Comparison of ENCODE assay signal across 2 cellular contexts in the genomic region with DNA sequence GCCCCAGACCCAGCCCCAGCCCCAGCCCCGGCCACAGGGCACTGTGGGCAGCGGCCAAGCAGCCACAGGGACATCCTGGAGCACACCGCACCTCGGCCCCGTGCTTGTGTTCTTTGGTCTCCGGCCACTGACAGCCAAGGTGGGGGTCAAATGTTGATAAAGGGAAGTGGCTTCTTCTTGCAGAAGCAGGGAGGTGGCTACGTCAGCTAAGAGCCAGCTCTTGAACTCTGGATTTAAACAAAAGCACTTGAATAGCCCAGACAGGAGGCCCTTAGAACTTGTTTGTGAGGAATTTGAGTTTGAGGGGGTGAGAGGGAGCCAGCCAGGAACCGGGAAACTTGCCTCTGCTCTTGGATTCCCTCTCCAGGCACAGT.
TF ChIP-seq lines count a peak whose summit lies in the region.

No MANE protein-coding gene starts in this region.

TF ChIP-seq in GM23338, 12 proteins besides CTCF, POLR2A, EP300 and RAD21 (continued from another document):
- TF ChIP-seq, protein P1, sequence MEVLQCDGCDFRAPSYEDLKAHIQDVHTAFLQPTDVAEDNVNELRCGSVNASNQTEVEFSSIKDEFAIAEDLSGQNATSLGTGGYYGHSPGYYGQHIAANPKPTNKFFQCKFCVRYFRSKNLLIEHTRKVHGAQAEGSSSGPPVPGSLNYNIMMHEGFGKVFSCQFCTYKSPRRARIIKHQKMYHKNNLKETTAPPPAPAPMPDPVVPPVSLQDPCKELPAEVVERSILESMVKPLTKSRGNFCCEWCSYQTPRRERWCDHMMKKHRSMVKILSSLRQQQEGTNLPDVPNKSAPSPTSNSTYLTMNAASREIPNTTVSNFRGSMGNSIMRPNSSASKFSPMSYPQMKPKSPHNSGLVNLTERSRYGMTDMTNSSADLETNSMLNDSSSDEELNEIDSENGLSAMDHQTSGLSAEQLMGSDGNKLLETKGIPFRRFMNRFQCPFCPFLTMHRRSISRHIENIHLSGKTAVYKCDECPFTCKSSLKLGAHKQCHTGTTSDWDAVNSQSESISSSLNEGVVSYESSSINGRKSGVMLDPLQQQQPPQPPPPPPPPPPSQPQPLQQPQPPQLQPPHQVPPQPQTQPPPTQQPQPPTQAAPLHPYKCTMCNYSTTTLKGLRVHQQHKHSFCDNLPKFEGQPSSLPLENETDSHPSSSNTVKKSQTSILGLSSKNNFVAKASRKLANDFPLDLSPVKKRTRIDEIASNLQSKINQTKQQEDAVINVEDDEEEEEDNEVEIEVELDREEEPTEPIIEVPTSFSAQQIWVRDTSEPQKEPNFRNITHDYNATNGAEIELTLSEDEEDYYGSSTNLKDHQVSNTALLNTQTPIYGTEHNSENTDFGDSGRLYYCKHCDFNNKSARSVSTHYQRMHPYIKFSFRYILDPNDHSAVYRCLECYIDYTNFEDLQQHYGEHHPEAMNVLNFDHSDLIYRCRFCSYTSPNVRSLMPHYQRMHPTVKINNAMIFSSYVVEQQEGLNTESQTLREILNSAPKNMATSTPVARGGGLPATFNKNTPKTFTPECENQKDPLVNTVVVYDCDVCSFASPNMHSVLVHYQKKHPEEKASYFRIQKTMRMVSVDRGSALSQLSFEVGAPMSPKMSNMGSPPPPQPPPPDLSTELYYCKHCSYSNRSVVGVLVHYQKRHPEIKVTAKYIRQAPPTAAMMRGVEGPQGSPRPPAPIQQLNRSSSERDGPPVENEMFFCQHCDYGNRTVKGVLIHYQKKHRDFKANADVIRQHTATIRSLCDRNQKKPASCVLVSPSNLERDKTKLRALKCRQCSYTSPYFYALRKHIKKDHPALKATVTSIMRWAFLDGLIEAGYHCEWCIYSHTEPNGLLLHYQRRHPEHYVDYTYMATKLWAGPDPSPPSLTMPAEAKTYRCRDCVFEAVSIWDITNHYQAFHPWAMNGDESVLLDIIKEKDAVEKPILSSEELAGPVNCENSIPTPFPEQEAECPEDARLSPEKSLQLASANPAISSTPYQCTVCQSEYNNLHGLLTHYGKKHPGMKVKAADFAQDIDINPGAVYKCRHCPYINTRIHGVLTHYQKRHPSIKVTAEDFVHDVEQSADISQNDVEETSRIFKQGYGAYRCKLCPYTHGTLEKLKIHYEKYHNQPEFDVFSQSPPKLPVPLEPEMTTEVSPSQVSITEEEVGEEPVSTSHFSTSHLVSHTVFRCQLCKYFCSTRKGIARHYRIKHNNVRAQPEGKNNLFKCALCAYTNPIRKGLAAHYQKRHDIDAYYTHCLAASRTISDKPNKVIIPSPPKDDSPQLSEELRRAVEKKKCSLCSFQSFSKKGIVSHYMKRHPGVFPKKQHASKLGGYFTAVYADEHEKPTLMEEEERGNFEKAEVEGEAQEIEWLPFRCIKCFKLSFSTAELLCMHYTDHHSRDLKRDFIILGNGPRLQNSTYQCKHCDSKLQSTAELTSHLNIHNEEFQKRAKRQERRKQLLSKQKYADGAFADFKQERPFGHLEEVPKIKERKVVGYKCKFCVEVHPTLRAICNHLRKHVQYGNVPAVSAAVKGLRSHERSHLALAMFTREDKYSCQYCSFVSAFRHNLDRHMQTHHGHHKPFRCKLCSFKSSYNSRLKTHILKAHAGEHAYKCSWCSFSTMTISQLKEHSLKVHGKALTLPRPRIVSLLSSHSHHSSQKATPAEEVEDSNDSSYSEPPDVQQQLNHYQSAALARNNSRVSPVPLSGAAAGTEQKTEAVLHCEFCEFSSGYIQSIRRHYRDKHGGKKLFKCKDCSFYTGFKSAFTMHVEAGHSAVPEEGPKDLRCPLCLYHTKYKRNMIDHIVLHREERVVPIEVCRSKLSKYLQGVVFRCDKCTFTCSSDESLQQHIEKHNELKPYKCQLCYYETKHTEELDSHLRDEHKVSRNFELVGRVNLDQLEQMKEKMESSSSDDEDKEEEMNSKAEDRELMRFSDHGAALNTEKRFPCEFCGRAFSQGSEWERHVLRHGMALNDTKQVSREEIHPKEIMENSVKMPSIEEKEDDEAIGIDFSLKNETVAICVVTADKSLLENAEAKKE (CRISPR knock-in tag; IDR thresholded peaks at IDR 0.05) = no peak
- TF ChIP-seq ZNF114 (CRISPR knock-in tag; IDR thresholded peaks at IDR 0.05) (no peak), STAT1 (IDR thresholded peaks at IDR 0.05; ENCODE audit: unreplicated experiment) (no peak), EZH2phosphoT487 (IDR thresholded peaks at IDR 0.05; ENCODE audit: unreplicated experiment) (no peak), ZNF331 (CRISPR knock-in tag; IDR thresholded peaks at IDR 0.05; ENCODE audit: low read depth) (no peak), CREB1 (CRISPR knock-in tag; IDR thresholded peaks at IDR 0.05; ENCODE audit: low read depth) (no peak)
TF ChIP-seq in GM23338: peak in this region for 0.

TF ChIP-seq in K562, 482 proteins besides CTCF, POLR2A, EP300 and RAD21 (continued from another document):
- no peak for TF ChIP-seq ZNF165 (CRISPR knock-in tag; IDR thresholded peaks at IDR 0.05; ENCODE audit: borderline replicate concordance)
- TF ChIP-seq EZH2 (IDR thresholded peaks at IDR 0.05; ENCODE audit: borderline replicate concordance, low read depth, low read length) = no peak
